ENCODE assay signal across 16 cellular contexts in the genomic region with DNA sequence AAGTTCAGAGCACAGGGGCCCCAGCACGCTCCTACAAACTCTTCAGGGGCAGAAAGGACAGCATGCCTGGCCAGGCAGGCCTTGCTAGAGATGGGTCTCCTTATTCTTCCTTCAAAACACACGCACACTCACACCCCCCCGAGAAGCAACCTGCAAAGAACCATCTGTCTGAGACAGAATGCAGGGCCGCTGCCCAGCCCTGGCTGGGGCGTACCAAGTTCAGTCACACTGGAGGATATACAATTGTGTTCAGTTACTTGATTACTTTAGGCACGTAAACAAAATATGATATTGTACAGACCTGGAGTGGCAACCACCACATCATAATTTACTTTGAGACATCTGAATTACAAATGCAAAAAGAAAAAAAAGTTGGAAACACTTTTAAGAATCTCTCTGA. TPM values are rescaled to one million over a fixed set of nuclear protein-coding genes. Genes with fewer than 3 reads are reported as not detected.
DNase-seq lines count a peak whose midpoint lies in the region; ATAC-seq and TF ChIP-seq lines count a peak whose summit lies in the region.
"Had no signal": no experiment of that assay in that cellular context is flagged by ENCODE, and none has a peak within 500 bp of the region (broad histone marks: within the 10 kb centered on the region; RNA-seq: fewer than 3 reads in every experiment).

No MANE protein-coding gene starts in this region.

- intact Hi-C loops in MCF 10A (cut with micrococcal nuclease), result no loop called here
- intact Hi-C loops in mammary epithelial cell (cut with micrococcal nuclease), result no loop called here
- intact Hi-C loops in naive thymus-derived CD4-positive, alpha-beta T cell (cut with micrococcal nuclease), result no loop called here

- no TSS peak for BruUV-seq in MCF 10A (replicated peaks; lab: Mats Ljungman, UMichigan)
- no TSS peak for BruUV-seq in mammary epithelial cell (replicated peaks; lab: Mats Ljungman, UMichigan)

- H3K27ac Mint-ChIP-seq in MCF 10A (ENCODE audit: low read depth, unreplicated experiment) (peak overlapping the region; percentile 31), brain (peak overlapping the region; percentile 50 to 98 (median 84)), type B pancreatic cell (peak overlapping the region; percentile 86)
- peak overlapping the region in 6 of 9 donors; percentile 27 to 87 (median 64) for H3K27ac Mint-ChIP-seq in naive thymus-derived CD4-positive, alpha-beta T cell
- no peak overlapping the region for H3K27ac Mint-ChIP-seq in activated CD4-positive, alpha-beta T cell treated with anti-CD3 and anti-CD28 coated beads, Interleukin-2, amount 10 ng/mL, durations not matched to agents 7 days and 5 days

- TF ChIP-seq CTCF in MCF 10A (IDR thresholded peaks at IDR 0.05; ENCODE audit: unreplicated experiment) (no peak), mammary epithelial cell (conservative IDR thresholded peaks at IDR 0.05 in 1 of 2, IDR thresholded peaks at IDR 0.05 in 1 of 2; ENCODE audit: extremely low read depth in 1 of 2, insufficient read depth in 1 of 2, low read depth in 1 of 2, low read length in 2 of 2) (no peak), brain (conservative IDR thresholded peaks at IDR 0.05) (no peak), type B pancreatic cell (conservative IDR thresholded peaks at IDR 0.05) (no peak)

- POLR2A ChIA-PET in MCF 10A (lab: Yijun Ruan, JAX), result no interaction called here
- POLR2A ChIA-PET in naive thymus-derived CD4-positive, alpha-beta T cell (lab: Charles Lee), result interaction anchor here (1.5 to 4.9 kb wide), 4 partner anchors 11 to 90 kb away, joined by 4 to 77 read pairs (median 44); no protein-coding TSS in a partner anchor
- POLR2A ChIA-PET in activated CD4-positive, alpha-beta T cell treated with anti-CD3 and anti-CD28 coated beads, Interleukin-2, amount 10 ng/mL, durations not matched to agents 7 days and 5 days (lab: Charles Lee), result no interaction called here

- H4K20me1 ChIP-seq in mammary epithelial cell (ENCODE audit: insufficient read depth, low read length), result no peaks in the 10 kb centered on the region

- no peak overlapping the region for H3K27ac ChIP-seq in mammary epithelial cell (ENCODE audit: insufficient read depth, low read depth, low read length)
- H3K27ac ChIP-seq in naive thymus-derived CD4-positive, alpha-beta T cell (ENCODE audit: low read depth, low read length), result no peak overlapping the region

- H3K36me3 Mint-ChIP-seq in MCF 10A (ENCODE audit: insufficient read depth, unreplicated experiment), result peaks cover 10% of the 10 kb centered on the region
- H3K36me3 Mint-ChIP-seq in brain, result peaks cover 7% of the 10 kb centered on the region
- H3K36me3 Mint-ChIP-seq in naive thymus-derived CD4-positive, alpha-beta T cell, result peaks cover 0 to 24% (median 0%) of the 10 kb centered on the region in 5 donors
- H3K36me3 Mint-ChIP-seq in type B pancreatic cell, result peaks cover 5% of the 10 kb centered on the region
- H3K36me3 Mint-ChIP-seq in activated CD4-positive, alpha-beta T cell treated with anti-CD3 and anti-CD28 coated beads, Interleukin-2, amount 10 ng/mL, durations not matched to agents 7 days and 5 days (ENCODE audit: low read depth), result peaks cover 35% of the 10 kb centered on the region

- in situ Hi-C loops in mammary epithelial cell (cut with MboI; ENCODE audit: low sequenced_read_pairs in 2 of 2), result loop anchor here (10.0 to 25.0 kb wide), 2 partner anchors 101 to 204 kb away; no protein-coding TSS in a partner anchor

- H3K9me3 Mint-ChIP-seq in MCF 10A (ENCODE audit: unreplicated experiment) (no peaks in the 10 kb centered on the region), brain (no peaks in the 10 kb centered on the region), type B pancreatic cell (no peaks in the 10 kb centered on the region)
- H3K9me3 Mint-ChIP-seq in naive thymus-derived CD4-positive, alpha-beta T cell, result no peaks in the 10 kb centered on the region
- H3K9me3 Mint-ChIP-seq in activated CD4-positive, alpha-beta T cell treated with anti-CD3 and anti-CD28 coated beads, Interleukin-2, amount 10 ng/mL, durations not matched to agents 7 days and 5 days, result no peaks in the 10 kb centered on the region
- H3K9me3 Mint-ChIP-seq: activated T-cell treated with anti-CD3 and anti-CD28 coated beads, Interleukin-2, amount 50 U/mL, for 4 hours had no signal

- H3K27me3 ChIP-seq in mammary epithelial cell (ENCODE audit: insufficient read depth, low read length), result no peaks in the 10 kb centered on the region
- H3K27me3 ChIP-seq in naive thymus-derived CD4-positive, alpha-beta T cell (ENCODE audit: control insufficient read depth in 2 of 2, insufficient read depth in 2 of 2, low read length in 2 of 2), result no peaks in the 10 kb centered on the region
- H3K27me3 ChIP-seq: pancreas, suprapubic skin had no signal

- no peak for ATAC-seq in naive thymus-derived CD4-positive, alpha-beta T cell
- ATAC-seq: activated T-cell treated with anti-CD3 and anti-CD28 coated beads, Interleukin-2, amount 50 U/mL, for 4 hours; left colon; pancreas had no signal

- H3K4me1 Mint-ChIP-seq in MCF 10A (ENCODE audit: insufficient read depth, unreplicated experiment) (peaks cover 56% of the 10 kb centered on the region), brain (peaks cover 92% of the 10 kb centered on the region), type B pancreatic cell (ENCODE audit: unreplicated experiment) (peaks cover 67% of the 10 kb centered on the region)
- peaks cover 67 to 95% (median 89%) of the 10 kb centered on the region in 7 donors for H3K4me1 Mint-ChIP-seq in naive thymus-derived CD4-positive, alpha-beta T cell
- peaks cover 93% of the 10 kb centered on the region for H3K4me1 Mint-ChIP-seq in activated CD4-positive, alpha-beta T cell treated with anti-CD3 and anti-CD28 coated beads, Interleukin-2, amount 10 ng/mL, durations not matched to agents 7 days and 5 days

- H3K4me2 ChIP-seq in mammary epithelial cell (ENCODE audit: insufficient read depth, low read depth, low read length), result no peak overlapping the region

- no peak overlapping the region for H3K4me3 ChIP-seq in mammary epithelial cell (replicated peaks in 1 of 3; ENCODE audit: insufficient read depth in 1 of 3, low read depth in 2 of 3, low read length in 3 of 3)
- H3K4me3 ChIP-seq in naive thymus-derived CD4-positive, alpha-beta T cell (ENCODE audit: low read length), result no peak overlapping the region
- H3K4me3 ChIP-seq: pancreas, suprapubic skin had no signal

- no peak overlapping the region for H2AFZ ChIP-seq in mammary epithelial cell (ENCODE audit: low read depth, low read length)

- CTCF ChIA-PET in MCF 10A (lab: Yijun Ruan, JAX) (interaction anchor here (0.6 to 4.9 kb wide), 2 partner anchors 198 to 208 kb away, joined by 3 to 39 read pairs; no protein-coding TSS in a partner anchor), mammary epithelial cell (lab: Charles Lee; ENCODE audit: low non-redundant PET) (no interaction called here)
- CTCF ChIA-PET in naive thymus-derived CD4-positive, alpha-beta T cell (lab: Charles Lee), result interaction anchor here (1.0 to 5.3 kb wide), 4 partner anchors 17 to 200 kb away, joined by 3 to 150 read pairs (median 49); no protein-coding TSS in a partner anchor
- CTCF ChIA-PET in activated CD4-positive, alpha-beta T cell treated with anti-CD3 and anti-CD28 coated beads, Interleukin-2, amount 10 ng/mL, durations not matched to agents 7 days and 5 days (lab: Charles Lee), result interaction anchor here (1.2 kb wide), 1 partner anchor 20 kb away, joined by 6 read pairs; no protein-coding TSS in a partner anchor

- dilution Hi-C loops in mammary epithelial cell (cut with HindIII; ENCODE audit: low sequenced_read_pairs), result no loop called here

- peaks cover 90% of the 10 kb centered on the region for H3K79me2 ChIP-seq in mammary epithelial cell (ENCODE audit: insufficient read depth, low read length)

- H3K9me3 ChIP-seq in mammary epithelial cell (replicated peaks; ENCODE audit: insufficient read depth, low read length), result no peaks in the 10 kb centered on the region
- H3K9me3 ChIP-seq in naive thymus-derived CD4-positive, alpha-beta T cell (ENCODE audit: control insufficient read depth in 2 of 3, low read length in 3 of 3), result no peaks in the 10 kb centered on the region
- H3K9me3 ChIP-seq: pancreas, suprapubic skin had no signal

- H3K4me1 ChIP-seq in mammary epithelial cell (ENCODE audit: insufficient read depth, low read length), result peaks cover 70% of the 10 kb centered on the region
- H3K4me1 ChIP-seq in naive thymus-derived CD4-positive, alpha-beta T cell (ENCODE audit: control insufficient read depth in 2 of 2, insufficient read depth in 2 of 2, low read length in 2 of 2), result peaks cover 90 to 92% of the 10 kb centered on the region in 2 donors

- WGBS in mammary epithelial cell (ENCODE audit: low coverage, missing lambda C conversion rate), result 95% methylated on average over 5 of the region's 6 CpGs

- no peak overlapping the region for H3K9ac ChIP-seq in mammary epithelial cell (ENCODE audit: insufficient read depth, low read length)

- H3K27me3 Mint-ChIP-seq in MCF 10A (ENCODE audit: insufficient read depth, unreplicated experiment) (no peaks in the 10 kb centered on the region), brain (peaks cover 6% of the 10 kb centered on the region), type B pancreatic cell (no peaks in the 10 kb centered on the region)
- H3K27me3 Mint-ChIP-seq in naive thymus-derived CD4-positive, alpha-beta T cell, result peaks cover 0 to 26% (median 0%) of the 10 kb centered on the region in 5 donors
- peaks cover 9% of the 10 kb centered on the region for H3K27me3 Mint-ChIP-seq in activated CD4-positive, alpha-beta T cell treated with anti-CD3 and anti-CD28 coated beads, Interleukin-2, amount 10 ng/mL, durations not matched to agents 7 days and 5 days

- H3K4me3 Mint-ChIP-seq in MCF 10A (ENCODE audit: unreplicated experiment), result no peak overlapping the region
- H3K4me3 Mint-ChIP-seq in brain, result peak overlapping the region; percentile 7 to 98 (median 59)
- peak overlapping the region in 7 of 10 donors; percentile 30 to 97 (median 94) for H3K4me3 Mint-ChIP-seq in naive thymus-derived CD4-positive, alpha-beta T cell
- H3K4me3 Mint-ChIP-seq in type B pancreatic cell, result peak overlapping the region; percentile 46
- no peak overlapping the region for H3K4me3 Mint-ChIP-seq in activated CD4-positive, alpha-beta T cell treated with anti-CD3 and anti-CD28 coated beads, Interleukin-2, amount 10 ng/mL, durations not matched to agents 7 days and 5 days

- no peak for DNase-seq in MCF 10A (ENCODE audit: unreplicated experiment)
- DNase-seq in mammary epithelial cell, result no peak
- DNase-seq in naive thymus-derived CD4-positive, alpha-beta T cell, result no peak
- DNase-seq in type B pancreatic cell (ENCODE audit: extremely low spot score, unreplicated experiment), result peak; percentile 43
- no peak for DNase-seq in AG08395 (ENCODE audit: low spot score)
- DNase-seq in activated CD4-positive, alpha-beta T cell treated with anti-CD3 and anti-CD28 coated beads, Interleukin-2, amount 10 ng/mL, durations not matched to agents 7 days and 5 days, result no peak
- no peak for DNase-seq in OCI-M1 (lab: John Stamatoyannopoulos, UW)
- DNase-seq: activated T-cell treated with anti-CD3 and anti-CD28 coated beads, Interleukin-2, amount 50 U/mL, for 4 hours; EL; MV-4-11; NCI-H510A; pancreas; SIG-M5 had no signal

- no peaks in the 10 kb centered on the region for H3K36me3 ChIP-seq in mammary epithelial cell (ENCODE audit: insufficient read depth, low read length)
- H3K36me3 ChIP-seq in naive thymus-derived CD4-positive, alpha-beta T cell (ENCODE audit: control insufficient read depth in 2 of 3, insufficient read depth in 3 of 3, low read length in 3 of 3), result peaks cover 0 to 3% (median 0%) of the 10 kb centered on the region in 3 experiments
- H3K36me3 ChIP-seq: pancreas, suprapubic skin had no signal

RNA-seq across cellular contexts. Expression of gene FAM53B, which starts 5.7 kb away (rescaled TPM):
- total RNA-seq in MCF 10A (2022) (12.9 and 14.9 TPM in 2 replicates), mammary epithelial cell (10 to 100 TPM; 16.2 to 51.8 TPM), type B pancreatic cell (ENCODE audit: low replicate concordance) (25.9 and 35.9 TPM in 2 replicates)
- polyA plus RNA-seq in mammary epithelial cell (9.3 TPM), brain (ENCODE audit: insufficient read depth, low read depth, low replicate concordance) (25.9 TPM)
- 37.8 TPM for polyA minus RNA-seq in mammary epithelial cell
- total RNA-seq in naive thymus-derived CD4-positive, alpha-beta T cell, result 10 to 100 TPM; 25.5 to 51.5 (median 28.6) TPM
- 10 to 100 TPM in 1 of 2 donors, 1 to 10 TPM in 1; 3.9 to 18.8 TPM for polyA plus RNA-seq in naive thymus-derived CD4-positive, alpha-beta T cell
- total RNA-seq in activated CD4-positive, alpha-beta T cell treated with anti-CD3 and anti-CD28 coated beads, Interleukin-2, amount 10 ng/mL, durations not matched to agents 7 days and 5 days, result 10 to 100 TPM; 30.1 to 30.9 TPM

RNA-seq across cellular contexts. Expression of gene EEF1AKMT2, which starts 53.2 kb away (rescaled TPM):
- total RNA-seq in MCF 10A (2022) (17.5 and 18.6 TPM in 2 replicates), mammary epithelial cell (10 to 100 TPM; 13.0 to 15.7 TPM), type B pancreatic cell (ENCODE audit: low replicate concordance) (18.7 and 18.8 TPM in 2 replicates)
- polyA plus RNA-seq in mammary epithelial cell (8.7 TPM), brain (ENCODE audit: insufficient read depth, low read depth, low replicate concordance) (9.8 TPM)
- 0.93 TPM for polyA minus RNA-seq in mammary epithelial cell
- 10 to 100 TPM; 11.5 to 23.0 (median 21.0) TPM for total RNA-seq in naive thymus-derived CD4-positive, alpha-beta T cell
- polyA plus RNA-seq in naive thymus-derived CD4-positive, alpha-beta T cell, result 10 to 100 TPM; 22.0 to 38.1 TPM
- total RNA-seq in activated CD4-positive, alpha-beta T cell treated with anti-CD3 and anti-CD28 coated beads, Interleukin-2, amount 10 ng/mL, durations not matched to agents 7 days and 5 days, result 10 to 100 TPM; 23.5 to 28.3 TPM

Comparison
In these comparisons a context has a peak if more than half of its experiments do, and no peak if none do; other contexts are left out.
1. H3K4me3 Mint-ChIP-seq: peak in brain (5 of 5), naive thymus-derived CD4-positive, alpha-beta T cell (7 of 10) and type B pancreatic cell (single experiment); none in MCF 10A (single experiment) and activated CD4-positive, alpha-beta T cell treated with anti-CD3 and anti-CD28 coated beads, Interleukin-2, amount 10 ng/mL, durations not matched to agents 7 days and 5 days (single experiment).